ENCODE assay signal across 10 cellular contexts in genomic region chr2:218886461-218886947, GRCh38. TPM values are rescaled to one million over a fixed set of nuclear protein-coding genes. Genes with fewer than 3 reads are reported as not detected.
A peak's percentile ranks its signal among the peaks of the same experiment; 100 is the strongest.
DNase-seq lines count a peak whose midpoint lies in the region; ATAC-seq and TF ChIP-seq lines count a peak whose summit lies in the region.
"Had no signal": no experiment of that assay in that cellular context is flagged by ENCODE, and none has a peak within 500 bp of the region (broad histone marks: within the 10 kb centered on the region; RNA-seq: fewer than 3 reads in every experiment).

No MANE protein-coding gene starts in this region.

- H3K4me3 ChIP-seq in testis, result no peak overlapping the region
- H3K4me3 ChIP-seq: body of pancreas had no signal

- WGBS in testis, 2 donors, result 48 to 71% methylated on average over 8 to 9 of the region's 9 CpGs

- H3K27ac ChIP-seq in testis, result no peak overlapping the region
- H3K27ac ChIP-seq: body of pancreas had no signal

- H3K27me3 ChIP-seq in testis, result no peaks in the 10 kb centered on the region

- H3K4me1 ChIP-seq in testis, result no peaks in the 10 kb centered on the region

- no peaks in the 10 kb centered on the region for H3K9me3 ChIP-seq in testis
- H3K9me3 ChIP-seq: body of pancreas had no signal

- TF ChIP-seq POLR2A in testis (IDR thresholded peaks at IDR 0.05), result no peak

- ATAC-seq in GM19351 (IDR thresholded peaks at IDR 0.05; ENCODE audit: unreplicated experiment), result peak; percentile 35
- peak; percentile 11 for ATAC-seq in HG03095 (IDR thresholded peaks at IDR 0.05; ENCODE audit: unreplicated experiment)
- ATAC-seq: body of pancreas, WTC11 had no signal

- TF ChIP-seq CTCF in testis (IDR thresholded peaks at IDR 0.05), result no peak

- H3K36me3 ChIP-seq in testis (ENCODE audit: low read depth, missing control alignments), result no peaks in the 10 kb centered on the region

- intact Hi-C loops in testis (cut with DNase I; ENCODE audit: low total_unique reads), result no loop called here

- peak; percentile 55 to 58 for DNase-seq in SHP77 (lab: John Stamatoyannopoulos, UW)
- peak; percentile 52 for DNase-seq in putamen (ENCODE audit: low spot score)
- no peak for DNase-seq in LoVo (ENCODE audit: low spot score)
- no peak for DNase-seq in testis
- no peak for DNase-seq in 8988T
- DNase-seq in Kasumi-1 (lab: John Stamatoyannopoulos, UW), result no peak
- DNase-seq: body of pancreas had no signal

RNA-seq across cellular contexts. Expression of gene WNT10A, which starts 5.9 kb away (rescaled TPM):
- total RNA-seq in testis, result 1 to 10 TPM; 1.5 to 2.5 TPM
- polyA plus RNA-seq in testis (ENCODE audit: insufficient read depth, low read depth, low replicate concordance), result 2.1 TPM
- total RNA-seq: WTC11 had no signal

RNA-seq across cellular contexts. Expression of gene WNT6, which starts 26.9 kb away (rescaled TPM):
- total RNA-seq in testis, result 10 to 100 TPM in 1 of 2 donors, 1 to 10 TPM in 1; 5.5 to 46.5 TPM
- 2.7 TPM for polyA plus RNA-seq in testis (ENCODE audit: insufficient read depth, low read depth, low replicate concordance)
- total RNA-seq: WTC11 had no signal

RNA-seq across cellular contexts. Expression of gene PRKAG3, which starts 54.9 kb away (rescaled TPM):
- under 1 TPM; 0.25 to 0.39 TPM for total RNA-seq in testis
- polyA plus RNA-seq in testis (ENCODE audit: insufficient read depth, low read depth, low replicate concordance), result 0.40 TPM
- total RNA-seq: body of pancreas, WTC11 had no signal

Comparison
In these comparisons a context has a peak if more than half of its experiments do, and no peak if none do; other contexts are left out.
1. DNase-seq: peak in SHP77 (2 of 2) and putamen (single experiment); none in LoVo (single experiment), testis (single experiment), 8988T (single experiment) and Kasumi-1 (0 of 2).